10 cellular contexts compared by ENCODE assay signal in the genomic region with DNA sequence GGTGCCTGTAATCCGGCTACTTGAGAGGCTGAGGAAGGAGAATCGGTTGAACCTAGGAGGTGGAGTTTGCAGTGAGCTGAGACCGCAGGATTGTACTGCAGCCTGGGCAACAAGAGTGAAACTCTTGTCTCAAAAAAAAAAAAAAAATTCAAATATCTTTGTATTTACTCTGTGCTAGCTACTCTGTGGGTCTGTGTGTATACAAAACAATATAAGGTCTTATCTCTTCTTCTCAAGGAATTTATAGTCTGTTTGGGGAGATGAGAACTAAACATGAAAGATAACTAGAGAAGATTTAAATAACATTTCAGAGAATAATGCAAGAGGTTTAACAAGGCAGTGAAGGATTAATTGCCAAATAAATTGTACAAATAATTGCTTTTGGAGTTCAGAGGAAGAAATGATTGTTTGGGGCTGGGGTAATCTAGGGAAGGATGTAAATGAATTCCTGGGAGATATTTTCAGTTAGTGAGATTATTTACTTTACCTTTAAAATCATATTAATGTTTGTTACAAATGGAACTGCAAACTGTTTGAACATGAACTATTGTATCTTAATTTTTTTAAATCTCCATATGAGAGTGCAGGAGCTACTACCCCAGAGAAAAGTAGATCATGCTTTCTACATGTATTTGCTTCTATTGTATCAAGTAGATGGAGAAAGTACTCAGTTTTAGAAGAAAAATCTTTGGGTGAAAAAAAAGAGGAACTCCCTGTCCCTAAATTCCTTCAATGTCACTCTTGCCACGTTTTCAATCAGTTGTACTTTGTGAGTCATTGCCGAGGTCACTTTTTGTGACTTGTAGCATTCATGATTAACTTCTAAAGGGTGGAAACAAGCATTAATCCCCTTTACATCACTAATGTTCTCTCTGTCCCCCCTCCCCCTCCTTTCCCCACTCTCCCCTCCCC. TPM values are rescaled to one million over a fixed set of nuclear protein-coding genes. Genes with fewer than 3 reads are reported as not detected.
A peak's percentile ranks its signal among the peaks of the same experiment; 100 is the strongest.
DNase-seq lines count a peak whose midpoint lies in the region; ATAC-seq and TF ChIP-seq lines count a peak whose summit lies in the region.
"Had no signal": no experiment of that assay in that cellular context is flagged by ENCODE, and none has a peak within 500 bp of the region (broad histone marks: within the 10 kb centered on the region; RNA-seq: fewer than 3 reads in every experiment).

No MANE protein-coding gene starts in this region.

- peak overlapping the region; percentile 57 for H3K27ac ChIP-seq in ACC112 (ENCODE audit: low read depth, low read length)
- no peak overlapping the region for H3K27ac ChIP-seq in GM23338 (ENCODE audit: low read depth)
- H3K27ac ChIP-seq in SJSA1 = peak overlapping the region; percentile 1; the same call in 1 of the 2 replicates
- no peak overlapping the region for H3K27ac ChIP-seq in iPS-18a (ENCODE audit: low read length)

- H3K9me2 ChIP-seq in GM23338 (ENCODE audit: insufficient read depth) = no peaks in the 10 kb centered on the region

- H2AFZ ChIP-seq in ACC112 (ENCODE audit: low read length, unreplicated experiment) = no peak overlapping the region
- no peak overlapping the region for H2AFZ ChIP-seq in GM23338

- ATAC-seq in GM23338 = no peak
- ATAC-seq in GM18505 (IDR thresholded peaks at IDR 0.05; ENCODE audit: unreplicated experiment) = no peak
- ATAC-seq in GM18520 (IDR thresholded peaks at IDR 0.05; ENCODE audit: unreplicated experiment) = no peak
- ATAC-seq: left cardiac atrium had no signal

- H3K9me3 Mint-ChIP-seq in GM23338 = no peaks in the 10 kb centered on the region

- H3K9me3 ChIP-seq in SJSA1 (replicated peaks) (no peaks in the 10 kb centered on the region), iPS-18a (ENCODE audit: control insufficient read depth, low read depth, low read length) (no peaks in the 10 kb centered on the region)

- H4K20me1 ChIP-seq in GM23338 (replicated peaks; ENCODE audit: insufficient read depth) = no peaks in the 10 kb centered on the region; the same call in 1 of the 2 replicates

- TF ChIP-seq POLR2A in GM18505 (IDR thresholded peaks at IDR 0.05; ENCODE audit: borderline replicate concordance, extremely low read depth, insufficient read depth, insufficient read length) = no peak

- H3K4me2 ChIP-seq in GM23338 = peak overlapping the region; percentile 15; the same call in 1 of the 2 replicates

- peak overlapping the region; percentile 21 for H3K9ac ChIP-seq in iPS-18a (ENCODE audit: low read length)

- H3K4me1 Mint-ChIP-seq in GM23338 = peaks cover 28% of the 10 kb centered on the region

- DNase-seq in GM23338 (ENCODE audit: low spot score) = no peak
- DNase-seq in SJSA1 (ENCODE audit: low read depth in 1 of 2, low spot score in 2 of 2) = no peak
- no peak for DNase-seq in NCI-H1105 treated with DMSO at 0.1 percent for 48 hours (lab: John Stamatoyannopoulos, UW)
- no peak for DNase-seq in NCI-H2107 (lab: John Stamatoyannopoulos, UW)
- DNase-seq: left cardiac atrium; stimulated activated CD4-positive, alpha-beta T cell treated with anti-CD3 and anti-CD28 coated beads, Interleukin-12 subunit alpha, Interleukin-12 subunit beta, amount 100 ng/mL, for 4 hours had no signal

- no peak for TF ChIP-seq CTCF in GM23338 (conservative IDR thresholded peaks at IDR 0.05; ENCODE audit: low read depth in 2 of 2)

- H3K36me3 Mint-ChIP-seq in GM23338 (ENCODE audit: low read depth) = no peaks in the 10 kb centered on the region; the same call in 2 of the 3 replicates

- H3K36me3 ChIP-seq in ACC112 (ENCODE audit: insufficient read depth, low read length) (no peaks in the 10 kb centered on the region), GM23338 (ENCODE audit: insufficient read depth) (no peaks in the 10 kb centered on the region), SJSA1 (no peaks in the 10 kb centered on the region), iPS-18a (ENCODE audit: control insufficient read depth, low read depth, low read length) (no peaks in the 10 kb centered on the region)

- H3K27ac Mint-ChIP-seq in GM23338 = peak overlapping the region; percentile 19; the same call in 1 of the 2 replicates

- H3K4me3 Mint-ChIP-seq in GM23338 = no peak overlapping the region

- no peaks in the 10 kb centered on the region for H3F3A ChIP-seq in GM23338 (replicated peaks; ENCODE audit: low read depth)

- H3K4me3 ChIP-seq in ACC112 (ENCODE audit: low read depth, low read length) (0 out of 2 replicates have a peak overlapping the region, but pooled peaks have one; percentile 6), GM23338 (no peak overlapping the region), SJSA1 (no peak overlapping the region), iPS-18a (ENCODE audit: low read length) (no peak overlapping the region)

- no peaks in the 10 kb centered on the region for H3K27me3 Mint-ChIP-seq in GM23338 (ENCODE audit: insufficient read depth, low read depth, poor library complexity)

- H3K79me2 ChIP-seq in ACC112 (ENCODE audit: control insufficient read depth, insufficient read depth, low read length, unreplicated experiment) = peaks cover 48% of the 10 kb centered on the region
- peaks cover 97% of the 10 kb centered on the region for H3K79me2 ChIP-seq in GM23338 (replicated peaks; ENCODE audit: insufficient read depth)

- H3K27me3 ChIP-seq in ACC112 (ENCODE audit: insufficient read depth, low read length) = no peaks in the 10 kb centered on the region
- H3K27me3 ChIP-seq in GM23338 (ENCODE audit: insufficient read depth) = no peaks in the 10 kb centered on the region
- no peaks in the 10 kb centered on the region for H3K27me3 ChIP-seq in SJSA1 (replicated peaks)
- H3K27me3 ChIP-seq in iPS-18a (ENCODE audit: control insufficient read depth, insufficient read depth, low read length) = no peaks in the 10 kb centered on the region

- H3K4me1 ChIP-seq in ACC112 (ENCODE audit: control insufficient read depth, insufficient read depth, low read length, unreplicated experiment) (peaks cover 30% of the 10 kb centered on the region), GM23338 (ENCODE audit: insufficient read depth) (peaks cover 16% of the 10 kb centered on the region), SJSA1 (replicated peaks) (peaks cover 37% of the 10 kb centered on the region), iPS-18a (ENCODE audit: control insufficient read depth, low read depth, low read length) (peaks cover 14% of the 10 kb centered on the region)

TF ChIP-seq in GM23338, 12 proteins besides CTCF, POLR2A, EP300 and RAD21 (continues in another document):
- no peak for TF ChIP-seq EZH2 (IDR thresholded peaks at IDR 0.05; ENCODE audit: low read depth, unreplicated experiment)
- no peak for TF ChIP-seq NANOG (IDR thresholded peaks at IDR 0.05; ENCODE audit: borderline replicate concordance)
- no peak for TF ChIP-seq ZNF331 (CRISPR knock-in tag; IDR thresholded peaks at IDR 0.05; ENCODE audit: low read depth)
- no peak for TF ChIP-seq JUNB (IDR thresholded peaks at IDR 0.05; ENCODE audit: unreplicated experiment)
- TF ChIP-seq STAT1 (IDR thresholded peaks at IDR 0.05; ENCODE audit: unreplicated experiment) = no peak
- TF ChIP-seq EZH2phosphoT487 (IDR thresholded peaks at IDR 0.05; ENCODE audit: unreplicated experiment) = no peak
- no peak for TF ChIP-seq ZNF114 (CRISPR knock-in tag; IDR thresholded peaks at IDR 0.05)
- TF ChIP-seq, protein P1, sequence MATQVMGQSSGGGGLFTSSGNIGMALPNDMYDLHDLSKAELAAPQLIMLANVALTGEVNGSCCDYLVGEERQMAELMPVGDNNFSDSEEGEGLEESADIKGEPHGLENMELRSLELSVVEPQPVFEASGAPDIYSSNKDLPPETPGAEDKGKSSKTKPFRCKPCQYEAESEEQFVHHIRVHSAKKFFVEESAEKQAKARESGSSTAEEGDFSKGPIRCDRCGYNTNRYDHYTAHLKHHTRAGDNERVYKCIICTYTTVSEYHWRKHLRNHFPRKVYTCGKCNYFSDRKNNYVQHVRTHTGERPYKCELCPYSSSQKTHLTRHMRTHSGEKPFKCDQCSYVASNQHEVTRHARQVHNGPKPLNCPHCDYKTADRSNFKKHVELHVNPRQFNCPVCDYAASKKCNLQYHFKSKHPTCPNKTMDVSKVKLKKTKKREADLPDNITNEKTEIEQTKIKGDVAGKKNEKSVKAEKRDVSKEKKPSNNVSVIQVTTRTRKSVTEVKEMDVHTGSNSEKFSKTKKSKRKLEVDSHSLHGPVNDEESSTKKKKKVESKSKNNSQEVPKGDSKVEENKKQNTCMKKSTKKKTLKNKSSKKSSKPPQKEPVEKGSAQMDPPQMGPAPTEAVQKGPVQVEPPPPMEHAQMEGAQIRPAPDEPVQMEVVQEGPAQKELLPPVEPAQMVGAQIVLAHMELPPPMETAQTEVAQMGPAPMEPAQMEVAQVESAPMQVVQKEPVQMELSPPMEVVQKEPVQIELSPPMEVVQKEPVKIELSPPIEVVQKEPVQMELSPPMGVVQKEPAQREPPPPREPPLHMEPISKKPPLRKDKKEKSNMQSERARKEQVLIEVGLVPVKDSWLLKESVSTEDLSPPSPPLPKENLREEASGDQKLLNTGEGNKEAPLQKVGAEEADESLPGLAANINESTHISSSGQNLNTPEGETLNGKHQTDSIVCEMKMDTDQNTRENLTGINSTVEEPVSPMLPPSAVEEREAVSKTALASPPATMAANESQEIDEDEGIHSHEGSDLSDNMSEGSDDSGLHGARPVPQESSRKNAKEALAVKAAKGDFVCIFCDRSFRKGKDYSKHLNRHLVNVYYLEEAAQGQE (IDR thresholded peaks at IDR 0.05; ENCODE audit: unreplicated experiment) = no peak
- no peak for TF ChIP-seq POLR2AphosphoS5 (IDR thresholded peaks at IDR 0.05; ENCODE audit: low read depth)

RNA-seq across cellular contexts. Expression of a gene that starts 39.0 kb away (rescaled TPM):
- 20.6 and 25.8 TPM in 2 replicates for total RNA-seq in GM23338 (2014; rRNA removed; shearing (Covaris generic))
- 6.6 and 6.7 TPM in 2 replicates for polyA plus RNA-seq in GM23338 (2016; fragmentation: Nextera tagmentation; extraction: Ambion mirVana)
- 11.5 and 20.4 TPM in 2 replicates for total RNA-seq in SJSA1 (2014; rRNA removed; shearing (Covaris generic))

Comparison
In these comparisons a context has a peak if more than half of its experiments do, and no peak if none do; other contexts are left out.
1. H3K27ac ChIP-seq: peak in ACC112 (single experiment) and SJSA1 (single experiment); none in GM23338 (single experiment) and iPS-18a (single experiment).